In genomic region chr10:7571992-7572391, GRCh38 we compare ENCODE assay signal across 25 cellular contexts.
A peak's percentile ranks its signal among the peaks of the same experiment; 100 is the strongest.
DNase-seq lines count a peak whose midpoint lies in the region; ATAC-seq, FAIRE-seq and TF ChIP-seq lines count a peak whose summit lies in the region.
"Had no signal": no experiment of that assay in that cellular context is flagged by ENCODE, and none has a peak within 500 bp of the region (broad histone marks: within the 10 kb centered on the region; RNA-seq: fewer than 3 reads in every experiment).

No MANE protein-coding gene starts in this region.

- peak overlapping the region in 3 of 11 experiments; percentile 45 to 52 (median 46); a peak in 4 of 22 replicates for H3K9ac ChIP-seq in BLaER1 treated with 17β-estradiol and CSF1 and Interleukin-3, amounts not matched to agents 10 nM and 100 nM
- no peak overlapping the region for H3K9ac ChIP-seq in adipocyte (ENCODE audit: low read length)
- no peak overlapping the region for H3K9ac ChIP-seq in rectal smooth muscle tissue (ENCODE audit: low read length)
- H3K9ac ChIP-seq: SK-N-SH had no signal

- DNase-seq in adipocyte (ENCODE audit: low read depth) (peak; percentile 2), left lung (no peak), COLO668 (lab: John Stamatoyannopoulos, UW; ENCODE audit: unreplicated experiment) (no peak), dorsolateral prefrontal cortex (no peak), pancreas (no peak)
- DNase-seq: C1 segment of cervical spinal cord; Caco-2; CD4-positive, alpha-beta memory T cell; Karpas-422; NCI-H1436; NCI-H187; NCI-H2081 treated with DMSO at 0.1 percent for 48 hours; NCI-H2171 treated with DMSO at 0.1 percent for 48 hours; NCI-H524 treated with DMSO at 0.1 percent for 48 hours; NCI-H774; NK-92 treated with Interleukin-12 subunit alpha and Interleukin-12 subunit beta, amount 100 ng/mL, for 24 hours; PC-3; SK-N-SH had no signal

- FAIRE-seq in pancreas (lab: Jason Lieb, UNC), result no peak
- FAIRE-seq: A204.1, G401.6, GM12891 had no signal

- H3K4me1 ChIP-seq in BLaER1 treated with 17β-estradiol and CSF1 and Interleukin-3, amounts not matched to agents 10 nM and 100 nM, result peaks cover 5 to 18% (median 16%) of the 10 kb centered on the region in 10 experiments; a peak in 18 of 20 replicates
- H3K4me1 ChIP-seq in adipocyte (ENCODE audit: control insufficient read depth, insufficient read depth, low read length), result peaks cover 16% of the 10 kb centered on the region
- peaks cover 0 to 5% of the 10 kb centered on the region in 2 donors for H3K4me1 ChIP-seq in left lung
- peaks cover 9% of the 10 kb centered on the region for H3K4me1 ChIP-seq in rectal smooth muscle tissue (ENCODE audit: control insufficient read depth, insufficient read depth, low read length)
- H3K4me1 ChIP-seq in pancreas, result no peaks in the 10 kb centered on the region
- H3K4me1 ChIP-seq: Caco-2 had no signal

- H4K20me1 ChIP-seq in BLaER1 treated with 17β-estradiol and CSF1 and Interleukin-3, amounts not matched to agents 10 nM and 100 nM, result no peaks in the 10 kb centered on the region

- no peaks in the 10 kb centered on the region for H3K27me3 ChIP-seq in BLaER1 treated with 17β-estradiol and CSF1 and Interleukin-3, amounts not matched to agents 10 nM and 100 nM
- H3K27me3 ChIP-seq in adipocyte (replicated peaks; ENCODE audit: control insufficient read depth, insufficient read depth, low read length) (peaks cover 3% of the 10 kb centered on the region), left lung (no peaks in the 10 kb centered on the region), rectal smooth muscle tissue (ENCODE audit: control insufficient read depth, insufficient read depth, low read length) (no peaks in the 10 kb centered on the region), dorsolateral prefrontal cortex (peaks cover 0 to 5% (median 0%) of the 10 kb centered on the region in 45 donors), pancreas (no peaks in the 10 kb centered on the region)

- no peaks in the 10 kb centered on the region for H3K36me3 ChIP-seq in BLaER1 treated with 17β-estradiol and CSF1 and Interleukin-3, amounts not matched to agents 10 nM and 100 nM
- H3K36me3 ChIP-seq in adipocyte (ENCODE audit: control insufficient read depth, insufficient read depth, low read length, severe bottlenecking) (peaks cover 78% of the 10 kb centered on the region), left lung (no peaks in the 10 kb centered on the region), rectal smooth muscle tissue (ENCODE audit: control insufficient read depth, insufficient read depth, low read length) (peaks cover 10% of the 10 kb centered on the region), pancreas (no peaks in the 10 kb centered on the region)

- ATAC-seq in left lung (peak; percentile 25), GM18858 (IDR thresholded peaks at IDR 0.05; ENCODE audit: unreplicated experiment) (no peak), pancreas (no peak)
- ATAC-seq: HCT116, PC-3 had no signal

- 83 to 87% methylated on average over 4 of the region's 4 CpGs for WGBS in pancreas, 2 donors

- H3K9me3 ChIP-seq in BLaER1 treated with 17β-estradiol and CSF1 and Interleukin-3, amounts not matched to agents 10 nM and 100 nM (replicated peaks in 1 of 11), result no peaks in the 10 kb centered on the region
- no peaks in the 10 kb centered on the region for H3K9me3 ChIP-seq in adipocyte (ENCODE audit: control insufficient read depth, low read length)
- no peaks in the 10 kb centered on the region for H3K9me3 ChIP-seq in left lung
- H3K9me3 ChIP-seq in pancreas, result no peaks in the 10 kb centered on the region
- H3K9me3 ChIP-seq: Caco-2, SK-N-SH had no signal

- peak overlapping the region; percentile 12 to 65 (median 47); a peak in 20 of 22 replicates for H3K4me2 ChIP-seq in BLaER1 treated with 17β-estradiol and CSF1 and Interleukin-3, amounts not matched to agents 10 nM and 100 nM
- H3K4me2 ChIP-seq: SK-N-SH had no signal

- TF ChIP-seq CTCF in left lung (IDR thresholded peaks at IDR 0.05), result no peak
- no peak for TF ChIP-seq CTCF in dorsolateral prefrontal cortex (IDR thresholded peaks at IDR 0.05 in 54 of 56, conservative IDR thresholded peaks at IDR 0.05 in 2 of 56; ENCODE audit: low read depth in 1 of 56, partially characterized antibody in 56 of 56)
- no peak for TF ChIP-seq CTCF in pancreas (IDR thresholded peaks at IDR 0.05)

- intact Hi-C loops in left lung (cut with DNase I) (no loop called here), dorsolateral prefrontal cortex (cut with DNase I) (no loop called here), pancreas (cut with DNase I) (no loop called here)

- peak overlapping the region in 8 of 11 experiments; percentile 47 to 71 (median 63); a peak in 16 of 22 replicates for H3K27ac ChIP-seq in BLaER1 treated with 17β-estradiol and CSF1 and Interleukin-3, amounts not matched to agents 10 nM and 100 nM
- peak overlapping the region in 1 of 2 donors; percentile 31 for H3K27ac ChIP-seq in left lung
- H3K27ac ChIP-seq in rectal smooth muscle tissue (ENCODE audit: low read depth, low read length), result peak overlapping the region; percentile 75
- H3K27ac ChIP-seq in dorsolateral prefrontal cortex, result peak overlapping the region in 13 of 59 donors; percentile 7 to 70 (median 24)
- H3K27ac ChIP-seq in pancreas, result no peak overlapping the region

- no peak overlapping the region for H3K4me3 ChIP-seq in BLaER1 treated with 17β-estradiol and CSF1 and Interleukin-3, amounts not matched to agents 10 nM and 100 nM
- H3K4me3 ChIP-seq in adipocyte (ENCODE audit: low read length), result no peak overlapping the region
- H3K4me3 ChIP-seq in left lung, result no peak overlapping the region
- no peak overlapping the region for H3K4me3 ChIP-seq in rectal smooth muscle tissue (ENCODE audit: low read length)
- H3K4me3 ChIP-seq in dorsolateral prefrontal cortex, result no peak overlapping the region
- H3K4me3 ChIP-seq in pancreas, result no peak overlapping the region

Comparison
In these comparisons a context has a peak if more than half of its experiments do, and no peak if none do; other contexts are left out.
1. H3K27ac ChIP-seq: peak in BLaER1 treated with 17β-estradiol and CSF1 and Interleukin-3, amounts not matched to agents 10 nM and 100 nM (8 of 11) and rectal smooth muscle tissue (single experiment); none in pancreas (0 of 4).